8 cellular contexts compared by ENCODE assay signal in genomic region chrX:14029039-14029424, GRCh38. TPM values are rescaled to one million over a fixed set of nuclear protein-coding genes. Genes with fewer than 3 reads are reported as not detected.
DNase-seq lines count a peak whose midpoint lies in the region; ATAC-seq, FAIRE-seq and TF ChIP-seq lines count a peak whose summit lies in the region.

No MANE protein-coding gene starts in this region.

- WGBS in IMR-90 (ENCODE audit: extremely low coverage in 2 of 2, insufficient read length in 1 of 2), 2 experiments = 30% methylated on average over 2 of the region's 7 CpGs; no CpG with 5 or more reads in 1 of the 2 experiments
- 0% methylated on average over 3 of the region's 7 CpGs for WGBS in HepG2 (ENCODE audit: low lambda C conversion rate)

- H3K4me2 ChIP-seq in IMR-90 (ENCODE audit: low read depth, low read length) (peak overlapping the region; percentile 81), HepG2 (ENCODE audit: low read depth, low read length) (peak overlapping the region; percentile 74)

- dilution Hi-C loops in IMR-90 (cut with HindIII; ENCODE audit: low sequenced_read_pairs, unreplicated experiment) = no loop called here

- peak overlapping the region; percentile 93 for H3K4me3 Mint-ChIP-seq in type B pancreatic cell

- H3K14ac ChIP-seq in IMR-90 (replicated peaks; ENCODE audit: low read depth, low read length) = peak overlapping the region; percentile 92

- H3K4me3 ChIP-seq in AG04449 (ENCODE audit: low read depth, low read length) (peak overlapping the region; percentile 65), IMR-90 (ENCODE audit: insufficient read depth, low read depth, low read length) (peak overlapping the region; percentile 68), ascending aorta (peak overlapping the region; percentile 84 to 88), HepG2 (replicated peaks in 1 of 3; ENCODE audit: insufficient read depth in 1 of 3, low read depth in 2 of 3, low read length in 3 of 3) (peak overlapping the region; percentile 55 to 81 (median 75))

- no peak overlapping the region for H3K18ac ChIP-seq in IMR-90 (ENCODE audit: low read depth, low read length)

- TF ChIP-seq CTCF in AG04449 (IDR thresholded peaks at IDR 0.05; ENCODE audit: insufficient read depth, low read length, missing control alignments) (no peak), IMR-90 (conservative IDR thresholded peaks at IDR 0.05; ENCODE audit: low read depth, low read length) (no peak), ascending aorta (IDR thresholded peaks at IDR 0.05) (no peak), HepG2 (CRISPR knock-in tag; IDR thresholded peaks at IDR 0.05) (no peak), type B pancreatic cell (conservative IDR thresholded peaks at IDR 0.05) (no peak)

- BruUV-seq in IMR-90 (replicated peaks; lab: Mats Ljungman, UMichigan) = TSS peak; percentile 64
- no TSS peak for BruUV-seq in HepG2 (replicated peaks; lab: Mats Ljungman, UMichigan)

- H4K5ac ChIP-seq in IMR-90 (ENCODE audit: low read depth, low read length) = peak overlapping the region; percentile 4

- no peaks in the 10 kb centered on the region for H4K20me1 ChIP-seq in IMR-90 (ENCODE audit: insufficient read depth, low read length)
- no peaks in the 10 kb centered on the region for H4K20me1 ChIP-seq in HepG2 (ENCODE audit: insufficient read depth, low read length)

- peak overlapping the region; percentile 77 for H2BK5ac ChIP-seq in IMR-90 (ENCODE audit: low read depth, low read length, poor library complexity, severe bottlenecking)

- peak overlapping the region; percentile 81; the same call in 1 of the 2 replicates for H2BK120ac ChIP-seq in IMR-90 (ENCODE audit: low read depth, low read length)

- TF ChIP-seq POLR2A in IMR-90 (IDR thresholded peaks at IDR 0.05; ENCODE audit: low read depth, low read length) (peak; percentile 3; the same call in 1 of the 2 replicates), HepG2 (IDR thresholded peaks at IDR 0.05; ENCODE audit: insufficient read depth in 1 of 2, low read depth in 2 of 2, low read length in 2 of 2) (no peak)

- H3K27me3 Mint-ChIP-seq in type B pancreatic cell = no peaks in the 10 kb centered on the region

- H3K27me3 ChIP-seq in IMR-90 (ENCODE audit: control insufficient read depth, insufficient read depth, low read length) (peaks cover 3% of the 10 kb centered on the region; the same call in 1 of the 2 replicates), ascending aorta (no peaks in the 10 kb centered on the region), HepG2 (ENCODE audit: control insufficient read depth in 1 of 2, insufficient read depth in 2 of 2, low read length in 2 of 2) (no peaks in the 10 kb centered on the region)

- POLR2A ChIA-PET in AG04449 (lab: Yijun Ruan, JAX) = interaction anchor here (0.9 to 1.0 kb wide), 2 partner anchors 294 to 379 kb away, joined by 3 to 5 read pairs; partner anchors contain the start of genes OFD1 and TRAPPC2
- POLR2A ChIA-PET in IMR-90 (lab: Charles Lee; ENCODE audit: unreplicated experiment) = no interaction called here
- POLR2A ChIA-PET in HepG2 (lab: Yijun Ruan, JAX) = interaction anchor here (1.0 to 2.1 kb wide), 3 partner anchors 294 to 376 kb away, joined by 3 to 13 read pairs (median 3); partner anchors contain the start of genes OFD1, TCEANC and TRAPPC2

- no peaks in the 10 kb centered on the region for H3K79me2 ChIP-seq in HepG2 (ENCODE audit: insufficient read depth, low read length)

- TF ChIP-seq RAD21 in IMR-90 (IDR thresholded peaks at IDR 0.05; ENCODE audit: low read length) (no peak), HepG2 (CRISPR knock-in tag; IDR thresholded peaks at IDR 0.05) (no peak)

- DNase-seq in AG04449 (ENCODE audit: low read depth, low spot score) (no peak), IMR-90 (no peak), ascending aorta (ENCODE audit: low spot score in 2 of 2) (no peak), HepG2 (ENCODE audit: low spot score) (no peak), type B pancreatic cell (ENCODE audit: extremely low spot score, unreplicated experiment) (no peak), superior temporal gyrus (ENCODE audit: extremely low spot score) (no peak), inferior parietal cortex (ENCODE audit: extremely low spot score) (no peak)

- peak; percentile 39 for FAIRE-seq in HepG2 (lab: Jason Lieb, UNC)

- CTCF ChIA-PET in AG04449 (lab: Yijun Ruan, JAX) (interaction anchor here (1.1 to 2.7 kb wide), 6 partner anchors 10 to 1079 kb away, joined by 3 to 13 read pairs (median 6); no protein-coding TSS in a partner anchor), IMR-90 (lab: Yijun Ruan, JAX) (interaction anchor here (0.9 to 1.1 kb wide), 2 partner anchors 522 to 1214 kb away, joined by 3 read pairs; no protein-coding TSS in a partner anchor), HepG2 (lab: Yijun Ruan, JAX; ENCODE audit: low intra/inter-chr PET ratio, low total read pairs) (no interaction called here)

- no peaks in the 10 kb centered on the region for H3K36me3 ChIP-seq in IMR-90 (ENCODE audit: control insufficient read depth, insufficient read depth, low read length)
- no peaks in the 10 kb centered on the region for H3K36me3 ChIP-seq in ascending aorta
- H3K36me3 ChIP-seq in HepG2 (replicated peaks in 1 of 2; ENCODE audit: control insufficient read depth in 1 of 2, insufficient read depth in 2 of 2, low read length in 2 of 2) = no peaks in the 10 kb centered on the region

- peak overlapping the region; percentile 80 for H3K27ac ChIP-seq in IMR-90 (ENCODE audit: insufficient read depth, low read length)
- H3K27ac ChIP-seq in ascending aorta = peak overlapping the region; percentile 73 to 88
- peak overlapping the region; percentile 69 for H3K27ac ChIP-seq in HepG2 (ENCODE audit: extremely low read length, insufficient read depth, low read length)

- peak overlapping the region; percentile 82 to 91 for H4K8ac ChIP-seq in IMR-90 (ENCODE audit: low read depth in 2 of 2, low read length in 2 of 2)

- peak overlapping the region; percentile 93 for H3K27ac Mint-ChIP-seq in type B pancreatic cell

- in situ Hi-C loops in IMR-90 (cut with MboI; ENCODE audit: low sequenced_read_pairs) (loop anchor here (5.0 to 25.0 kb wide), 4 partner anchors 264 to 1067 kb away; partner anchors contain the start of gene TCEANC), HepG2 (cut with HindIII; ENCODE audit: extremely low pct_ligation_motif_present, low pct_unique_long_range_greater_than_20kb) (loop anchor here (5.0 kb wide), 1 partner anchor 377 kb away; the partner anchor contains the start of gene TCEANC)

- no peaks in the 10 kb centered on the region for H3K36me3 Mint-ChIP-seq in type B pancreatic cell

- peak overlapping the region; percentile 74 for H3K23ac ChIP-seq in IMR-90 (ENCODE audit: low read depth, low read length)

- intact Hi-C loops in IMR-90 (cut with micrococcal nuclease) = no loop called here
- intact Hi-C loops in ascending aorta (cut with DNase I) = loop anchor here (1.0 to 2.0 kb wide), 2 partner anchors 131 to 376 kb away; partner anchors contain the start of gene TCEANC
- intact Hi-C loops in HepG2 (cut with micrococcal nuclease; ENCODE audit: unreplicated experiment) = no loop called here

- peak overlapping the region; percentile 66 for H2AK9ac ChIP-seq in IMR-90 (replicated peaks; ENCODE audit: low read depth, low read length, poor library complexity)

- H3K4me1 ChIP-seq in IMR-90 (ENCODE audit: control insufficient read depth, insufficient read depth, low read length) = peaks cover 4% of the 10 kb centered on the region
- H3K4me1 ChIP-seq in ascending aorta = peaks cover 0 to 16% of the 10 kb centered on the region in 2 donors
- H3K4me1 ChIP-seq in HepG2 (ENCODE audit: insufficient read depth, low read length) = peaks cover 11% of the 10 kb centered on the region; the same call in 1 of the 2 replicates

- H3K9me1 ChIP-seq in IMR-90 (ENCODE audit: insufficient read depth, low read length) = peaks cover 4% of the 10 kb centered on the region

- H2BK20ac ChIP-seq in IMR-90 (ENCODE audit: low read depth, low read length) = no peak overlapping the region

- H3K9me3 ChIP-seq in IMR-90 (ENCODE audit: control insufficient read depth, insufficient read depth, low read length) (no peaks in the 10 kb centered on the region), ascending aorta (no peaks in the 10 kb centered on the region), HepG2 (ENCODE audit: low read length) (no peaks in the 10 kb centered on the region)

- no peak for TF ChIP-seq EP300 in HepG2 (IDR thresholded peaks at IDR 0.05; ENCODE audit: low read depth in 2 of 2, low read length in 2 of 2)
- no peak for TF ChIP-seq EP300 in HepG2 (CRISPR knock-in tag; IDR thresholded peaks at IDR 0.05; ENCODE audit: borderline replicate concordance)

- ATAC-seq in IMR-90 (ENCODE audit: low read depth) (no peak), HepG2 (no peak; the same call in 2 of the 3 replicates), GM21717 (IDR thresholded peaks at IDR 0.05; ENCODE audit: unreplicated experiment) (no peak)

- no peaks in the 10 kb centered on the region for H3K9me3 Mint-ChIP-seq in type B pancreatic cell

- H3K9ac ChIP-seq in IMR-90 (ENCODE audit: low read depth, low read length) (peak overlapping the region; percentile 71), HepG2 (ENCODE audit: insufficient read depth, low read depth, low read length) (peak overlapping the region; percentile 75)

- H3K4ac ChIP-seq in IMR-90 (ENCODE audit: low read depth, low read length) = peak overlapping the region; percentile 66

- H3K56ac ChIP-seq in IMR-90 (ENCODE audit: extremely low read depth, insufficient read depth, low read length) = peak overlapping the region; percentile 70; the same call in 1 of the 2 replicates

- peak overlapping the region; percentile 70 for H4K91ac ChIP-seq in IMR-90 (ENCODE audit: insufficient read depth, low read depth, low read length)

- H2AK5ac ChIP-seq in IMR-90 (ENCODE audit: low read depth, low read length) = no peak overlapping the region

- no peak overlapping the region for H2BK15ac ChIP-seq in IMR-90 (ENCODE audit: low read depth, low read length)

- H2AFZ ChIP-seq in IMR-90 (replicated peaks; ENCODE audit: low read length, poor library complexity) = peak overlapping the region; percentile 92
- H2AFZ ChIP-seq in HepG2 (ENCODE audit: low read length) = peak overlapping the region; percentile 27

- peaks cover 5 to 13% of the 10 kb centered on the region in 2 experiments; a peak in 2 of 4 replicates for H3K79me1 ChIP-seq in IMR-90 (ENCODE audit: low read depth in 1 of 2, low read length in 2 of 2)

- no peaks in the 10 kb centered on the region for H3K4me1 Mint-ChIP-seq in type B pancreatic cell (ENCODE audit: unreplicated experiment)

RNA-seq across cellular contexts. Expression of gene GEMIN8, which starts 0.7 kb away (rescaled TPM):
- total RNA-seq in IMR-90 (2012; rRNA removed) = 11.1 and 12.0 TPM in 2 replicates
- 20.6 and 24.1 TPM in 2 replicates for polyA plus RNA-seq in IMR-90 (2012; rRNA removed)
- polyA plus RNA-seq in IMR-90 (2012; cell fraction: cytosol; rRNA removed) = 19.9 and 21.5 TPM in 2 replicates
- polyA plus RNA-seq in IMR-90 (2012; cell fraction: nucleus; rRNA removed; ENCODE audit: low replicate concordance) = 34.7 and 68.5 TPM in 2 replicates
- total RNA-seq in ascending aorta = 1.5 TPM
- total RNA-seq in HepG2 (2016; rRNA removed; fragmentation: Illumina TruSeq; extraction: Trizol) = 9.7 and 10.5 TPM in 2 replicates
- total RNA-seq in HepG2 (2016; cell fraction: cytosol; rRNA removed; fragmentation: Illumina TruSeq; extraction: Trizol; ENCODE audit: low read depth) = 4.4 and 4.9 TPM in 2 replicates
- 10.1 and 10.6 TPM in 2 replicates for total RNA-seq in HepG2 (2016; cell fraction: insoluble cytoplasmic fraction; rRNA removed; fragmentation: Illumina TruSeq; extraction: Trizol)
- 3.6 and 4.3 TPM in 2 replicates for total RNA-seq in HepG2 (2016; cell fraction: membrane; rRNA removed; fragmentation: Illumina TruSeq; extraction: Trizol)
- total RNA-seq in HepG2 (2016; cell fraction: nucleus; rRNA removed; fragmentation: Illumina TruSeq; extraction: Trizol) = 9.3 and 9.8 TPM in 2 replicates
- polyA plus RNA-seq in HepG2 (2011; rRNA removed) = 19.9 and 23.7 TPM in 2 replicates
- polyA plus RNA-seq in HepG2 (2011; cell fraction: cytosol; rRNA removed) = 15.6 and 18.7 TPM in 2 replicates
- polyA plus RNA-seq in HepG2 (2011; cell fraction: nucleus; rRNA removed) = 26.2 and 28.6 TPM in 2 replicates
- polyA plus RNA-seq in HepG2 (2012) = 7.6 and 10.5 TPM in 2 replicates
- 3.1 and 3.3 TPM in 2 replicates for polyA plus RNA-seq in HepG2 (2016; cell fraction: cytosol; fragmentation: Illumina TruSeq; extraction: Trizol; ENCODE audit: low read depth)
- polyA plus RNA-seq in HepG2 (2016; cell fraction: insoluble cytoplasmic fraction; fragmentation: Illumina TruSeq; extraction: Trizol; ENCODE audit: low read depth) = 13.7 and 14.2 TPM in 2 replicates
- polyA plus RNA-seq in HepG2 (2016; cell fraction: membrane; fragmentation: Illumina TruSeq; extraction: Trizol; ENCODE audit: low read depth) = 2.7 TPM in 2 replicates
- 17.3 and 18.9 TPM in 2 replicates for polyA plus RNA-seq in HepG2 (2016; cell fraction: nucleus; fragmentation: Illumina TruSeq; extraction: Trizol; ENCODE audit: insufficient read depth, low read depth)
- 15.1 and 20.5 TPM in 2 replicates for polyA minus RNA-seq in HepG2 (2011; rRNA and poly(A)+ RNA removed; ENCODE audit: low replicate concordance)
- 4.9 and 6.2 TPM in 2 replicates for polyA minus RNA-seq in HepG2 (2011; cell fraction: cytosol; rRNA and poly(A)+ RNA removed)
- 14.9 and 15.2 TPM in 2 replicates for polyA minus RNA-seq in HepG2 (2011; cell fraction: nucleus; rRNA and poly(A)+ RNA removed)
- 18.7 and 19.8 TPM in 2 replicates for total RNA-seq in type B pancreatic cell (ENCODE audit: low replicate concordance)
